ENCODE assay signal across 1 cellular context in genomic region chr10:114103286-114103685, GRCh38.
TF ChIP-seq lines count a peak whose summit lies in the region.

No MANE protein-coding gene starts in this region.

TF ChIP-seq in WTC11, 78 proteins besides CTCF, POLR2A, EP300 and RAD21 (continued from another document):
- TF ChIP-seq AFF4 (CRISPR knock-in tag; IDR thresholded peaks at IDR 0.05; ENCODE audit: borderline replicate concordance) (no peak), E2F1 (CRISPR knock-in tag; IDR thresholded peaks at IDR 0.05) (no peak), ETV6 (CRISPR knock-in tag; IDR thresholded peaks at IDR 0.05) (no peak), ZNF317 (CRISPR knock-in tag; IDR thresholded peaks at IDR 0.05; ENCODE audit: borderline replicate concordance, low read depth) (no peak), CDX4 (CRISPR knock-in tag; IDR thresholded peaks at IDR 0.05; ENCODE audit: borderline replicate concordance) (no peak), PRDM15 (CRISPR knock-in tag; IDR thresholded peaks at IDR 0.05) (no peak), TCF7 (CRISPR knock-in tag; IDR thresholded peaks at IDR 0.05; ENCODE audit: low read depth) (no peak), ATF1 (CRISPR knock-in tag; IDR thresholded peaks at IDR 0.05) (no peak), GTF2I (CRISPR knock-in tag; conservative IDR thresholded peaks at IDR 0.05) (no peak), MYBL2 (CRISPR knock-in tag; IDR thresholded peaks at IDR 0.05) (no peak)
